1 cellular context compared by ENCODE assay signal in the genomic region with DNA sequence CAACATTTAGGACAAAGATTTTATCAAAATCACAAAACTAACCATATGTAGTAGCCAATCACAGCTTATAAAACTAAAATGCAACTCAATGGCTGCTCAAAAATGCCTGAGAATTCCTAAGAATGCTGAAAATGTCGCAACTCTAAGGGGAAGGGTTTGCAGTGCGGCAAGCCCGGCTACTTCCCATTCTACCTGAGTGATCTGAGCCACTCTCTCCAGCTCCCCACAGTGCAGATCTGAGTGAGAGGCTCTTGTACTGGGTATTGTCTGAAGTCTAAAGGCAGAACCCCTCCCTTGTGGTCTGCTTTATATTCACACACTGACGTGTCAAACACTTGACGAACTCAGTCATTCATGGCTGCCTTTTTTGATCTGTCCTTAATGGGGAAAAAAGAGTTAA.
TF ChIP-seq lines count a peak whose summit lies in the region.

No MANE protein-coding gene starts in this region.

TF ChIP-seq in neural cell, 6 proteins besides CTCF, POLR2A, EP300 and RAD21 (continued from another document):
- TF ChIP-seq, protein P1, sequence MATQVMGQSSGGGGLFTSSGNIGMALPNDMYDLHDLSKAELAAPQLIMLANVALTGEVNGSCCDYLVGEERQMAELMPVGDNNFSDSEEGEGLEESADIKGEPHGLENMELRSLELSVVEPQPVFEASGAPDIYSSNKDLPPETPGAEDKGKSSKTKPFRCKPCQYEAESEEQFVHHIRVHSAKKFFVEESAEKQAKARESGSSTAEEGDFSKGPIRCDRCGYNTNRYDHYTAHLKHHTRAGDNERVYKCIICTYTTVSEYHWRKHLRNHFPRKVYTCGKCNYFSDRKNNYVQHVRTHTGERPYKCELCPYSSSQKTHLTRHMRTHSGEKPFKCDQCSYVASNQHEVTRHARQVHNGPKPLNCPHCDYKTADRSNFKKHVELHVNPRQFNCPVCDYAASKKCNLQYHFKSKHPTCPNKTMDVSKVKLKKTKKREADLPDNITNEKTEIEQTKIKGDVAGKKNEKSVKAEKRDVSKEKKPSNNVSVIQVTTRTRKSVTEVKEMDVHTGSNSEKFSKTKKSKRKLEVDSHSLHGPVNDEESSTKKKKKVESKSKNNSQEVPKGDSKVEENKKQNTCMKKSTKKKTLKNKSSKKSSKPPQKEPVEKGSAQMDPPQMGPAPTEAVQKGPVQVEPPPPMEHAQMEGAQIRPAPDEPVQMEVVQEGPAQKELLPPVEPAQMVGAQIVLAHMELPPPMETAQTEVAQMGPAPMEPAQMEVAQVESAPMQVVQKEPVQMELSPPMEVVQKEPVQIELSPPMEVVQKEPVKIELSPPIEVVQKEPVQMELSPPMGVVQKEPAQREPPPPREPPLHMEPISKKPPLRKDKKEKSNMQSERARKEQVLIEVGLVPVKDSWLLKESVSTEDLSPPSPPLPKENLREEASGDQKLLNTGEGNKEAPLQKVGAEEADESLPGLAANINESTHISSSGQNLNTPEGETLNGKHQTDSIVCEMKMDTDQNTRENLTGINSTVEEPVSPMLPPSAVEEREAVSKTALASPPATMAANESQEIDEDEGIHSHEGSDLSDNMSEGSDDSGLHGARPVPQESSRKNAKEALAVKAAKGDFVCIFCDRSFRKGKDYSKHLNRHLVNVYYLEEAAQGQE (IDR thresholded peaks at IDR 0.05; ENCODE audit: borderline replicate concordance) = peak; percentile 17
- no peak for TF ChIP-seq POLR2AphosphoS5 (IDR thresholded peaks at IDR 0.05)
